Comparison of ENCODE assay signal across 24 cellular contexts in the genomic region with DNA sequence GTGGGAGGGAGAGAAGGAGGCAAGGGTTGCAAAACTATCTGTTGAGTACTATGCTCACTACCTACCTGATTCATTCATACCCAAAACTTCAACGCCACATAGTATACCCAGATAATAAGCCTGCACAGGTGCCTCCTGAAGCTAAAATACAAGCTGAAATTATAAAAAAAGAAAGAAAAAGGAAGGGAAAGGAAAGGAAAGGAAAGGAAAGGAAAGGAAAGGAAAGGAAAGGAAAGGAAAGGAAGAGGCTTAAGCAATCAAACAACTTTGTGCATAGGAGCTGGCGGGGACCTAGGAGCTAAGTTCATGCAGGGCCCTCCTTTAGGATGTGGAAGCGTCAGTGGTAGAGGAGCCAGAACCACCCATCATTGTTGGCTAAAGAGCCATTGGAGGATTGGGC.
"Had no signal": no experiment of that assay in that cellular context is flagged by ENCODE, and none has a peak within 500 bp of the region (broad histone marks: within the 10 kb centered on the region; RNA-seq: fewer than 3 reads in every experiment).

No MANE protein-coding gene starts in this region.

- H3K27ac ChIP-seq: stomach, suprapubic skin, testis, thoracic aorta, thyroid gland, tibial artery, tibial nerve, transverse colon, upper lobe of left lung, upper lobe of right lung, uterus, vagina had no signal

- H3K4me3 ChIP-seq: stomach, suprapubic skin, testis, thoracic aorta, thyroid gland, tibial artery, tibial nerve, transverse colon, upper lobe of left lung, upper lobe of right lung, uterus, vagina had no signal

- H3K36me3 ChIP-seq: stomach, suprapubic skin, thoracic aorta, thyroid gland, tibial artery, tibial nerve, transverse colon, upper lobe of left lung, upper lobe of right lung, uterus, vagina had no signal

- H3K9me3 ChIP-seq: suprapubic skin, testis, thyroid gland, uterus, vagina had no signal

- DNase-seq: stimulated activated CD4-positive, alpha-beta T cell treated with anti-CD3 and anti-CD28 coated beads, Interleukin-2, amount 100 ng/mL, for 48 hours; stimulated activated CD4-positive, alpha-beta T cell treated with anti-CD3 and anti-CD28 coated beads, Interleukin-4, amount 100 ng/mL, for 1 hour; stimulated activated CD4-positive, alpha-beta T cell treated with anti-CD3 and anti-CD28 coated beads, Interleukin-4, amount 100 ng/mL, for 24 hours; stimulated activated CD4-positive, alpha-beta T cell treated with anti-CD3 and anti-CD28 coated beads, Interleukin-4, amount 100 ng/mL, for 4 hours; stimulated activated CD8-positive, alpha-beta memory T cell treated with anti-CD3 and anti-CD28 coated beads, Interleukin-4, amount 100 ng/mL, for 48 hours; stimulated activated naive B cell treated with anti-CD40 and anti-IgM and Interleukin-4, amounts not matched to agents 10 μg/mL and 1 μg/mL and 100 μg/mL, for 72 hours; stimulated activated naive CD4-positive, alpha-beta T cell; stimulated activated naive CD4-positive, alpha-beta T cell treated with Interleukin-2 at 50 U/mL for 16 hours; stimulated activated naive CD8-positive, alpha-beta T cell treated with anti-CD3 and anti-CD28 coated beads, Interleukin-15, amount 100 ng/mL, for 72 hours; stimulated activated naive CD8-positive, alpha-beta T cell treated with anti-CD3 and anti-CD28 coated beads, Interleukin-15, Interleukin-2, amounts not matched to agents 100 U/mL and 50 U/mL, for 24 hours; stomach; substantia nigra; testis; thyroid gland; tibial artery; transverse colon; trophoblast cell; upper lobe of left lung; upper lobe of right lung; uterus had no signal

- H3K4me1 ChIP-seq: suprapubic skin, testis, tibial artery, tibial nerve, transverse colon, upper lobe of left lung, upper lobe of right lung, uterus, vagina had no signal
